26 cellular contexts compared by ENCODE assay signal in the genomic region with DNA sequence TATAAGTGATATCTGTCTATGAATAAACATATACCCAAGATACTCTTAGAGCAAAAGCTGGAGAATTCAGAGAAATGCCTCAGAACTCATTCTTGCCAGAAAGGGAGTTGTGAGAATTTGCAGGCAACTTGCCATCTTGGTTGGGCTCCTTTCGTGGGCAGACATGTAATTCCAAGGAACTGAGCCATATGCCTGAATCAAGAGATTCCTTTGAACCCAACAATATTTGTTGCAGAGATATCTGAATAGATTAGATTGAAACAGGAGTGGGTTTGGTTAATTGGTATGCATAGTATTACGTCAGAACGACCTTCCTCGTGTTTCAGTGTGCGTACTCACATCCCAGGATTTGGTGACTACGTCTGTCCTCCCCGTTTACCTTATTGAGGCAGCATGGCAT.
A peak's percentile ranks its signal among the peaks of the same experiment; 100 is the strongest.
DNase-seq lines count a peak whose midpoint lies in the region; ATAC-seq, FAIRE-seq and TF ChIP-seq lines count a peak whose summit lies in the region.
"Had no signal": no experiment of that assay in that cellular context is flagged by ENCODE, and none has a peak within 500 bp of the region (broad histone marks: within the 10 kb centered on the region; RNA-seq: fewer than 3 reads in every experiment).

No MANE protein-coding gene starts in this region.

- intact Hi-C loops in head of caudate nucleus (cut with DNase I) = no loop called here

- peak overlapping the region; percentile 1 for H3K4me2 ChIP-seq in astrocyte (ENCODE audit: low read length)
- H3K4me2 ChIP-seq: smooth muscle cell had no signal

- H3K79me2 ChIP-seq in astrocyte (ENCODE audit: insufficient read depth, low read length) = peaks cover 85% of the 10 kb centered on the region

- H3K4me3 Mint-ChIP-seq in astrocyte (ENCODE audit: unreplicated experiment) (no peak overlapping the region), T-cell (no peak overlapping the region)
- H3K4me3 Mint-ChIP-seq: activated CD8-positive, alpha-beta memory T cell treated with anti-CD3 and anti-CD28 coated beads, Interleukin-2, amount 10 ng/mL, durations not matched to agents 7 days and 5 days; CD4-positive, CD25-positive, alpha-beta regulatory T cell; endodermal cell; H9; stimulated activated naive B cell treated with anti-CD40 and anti-IgM and Interleukin-4, amounts not matched to agents 10 μg/mL and 1 μg/mL and 100 μg/mL, for 72 hours had no signal

- no peak overlapping the region for H2AFZ ChIP-seq in astrocyte (ENCODE audit: low read depth, low read length)

- FAIRE-seq in astrocyte (lab: Jason Lieb, UNC) = peak; percentile 39
- FAIRE-seq: colon, GM12878, islet of Langerhans, TTC549 had no signal

- H3K9me3 Mint-ChIP-seq in astrocyte (ENCODE audit: unreplicated experiment) = no peaks in the 10 kb centered on the region
- peaks cover 0 to 4% (median 0%) of the 10 kb centered on the region in 3 donors for H3K9me3 Mint-ChIP-seq in T-cell

- H3K9me3 ChIP-seq in astrocyte (ENCODE audit: insufficient read depth, low read depth, low read length) = no peaks in the 10 kb centered on the region
- H3K9me3 ChIP-seq: testis, vagina had no signal

- H3K27ac Mint-ChIP-seq in astrocyte (ENCODE audit: unreplicated experiment) (peak overlapping the region; percentile 83), T-cell (no peak overlapping the region)
- H3K27ac Mint-ChIP-seq: activated CD8-positive, alpha-beta memory T cell treated with anti-CD3 and anti-CD28 coated beads, Interleukin-2, amount 10 ng/mL, durations not matched to agents 7 days and 5 days; CD4-positive, CD25-positive, alpha-beta regulatory T cell; endodermal cell; H9; stimulated activated naive B cell treated with anti-CD40 and anti-IgM and Interleukin-4, amounts not matched to agents 10 μg/mL and 1 μg/mL and 100 μg/mL, for 72 hours had no signal

- H3K4me1 ChIP-seq in astrocyte (ENCODE audit: insufficient read depth, low read length) = peaks cover 22% of the 10 kb centered on the region
- H3K4me1 ChIP-seq: testis, vagina had no signal

- no peak overlapping the region for H3K4me3 ChIP-seq in astrocyte (ENCODE audit: insufficient read depth, low read depth, low read length)
- H3K4me3 ChIP-seq: GM12878, lung, smooth muscle cell, testis, vagina had no signal

- TF ChIP-seq CTCF in astrocyte (IDR thresholded peaks at IDR 0.05; ENCODE audit: insufficient read depth, low read depth, low read length) = no peak

- CTCF ChIA-PET in T-cell (lab: Charles Lee) = no interaction called here

- POLR2A ChIA-PET in T-cell (lab: Charles Lee) = no interaction called here

- DNase-seq in AG08396 (ENCODE audit: low spot score) (peak; percentile 15), HS-27A (ENCODE audit: low read depth) (peak; percentile 82), astrocyte (ENCODE audit: low read depth) (peak; percentile 99), inferior parietal cortex (ENCODE audit: extremely low spot score) (peak; percentile 27), cortex of kidney (lab: John Stamatoyannopoulos, UW) (no peak), T-cell (no peak), DMS53 (lab: John Stamatoyannopoulos, UW) (no peak), head of caudate nucleus (no peak)
- DNase-seq: activated CD8-positive, alpha-beta memory T cell treated with anti-CD3 and anti-CD28 coated beads, Interleukin-2, amount 10 ng/mL, durations not matched to agents 7 days and 5 days; activated naive CD4-positive, alpha-beta T cell treated with anti-CD3 and anti-CD28 coated beads, Interleukin-2, amount 50 U/mL, for 16 hours; aorta; CD4-positive, CD25-positive, alpha-beta regulatory T cell; endodermal cell; H9; KG1; NCI-H187 treated with DMSO at 0.1 percent for 48 hours; SHP77 treated with DMSO at 0.1 percent for 48 hours; stimulated activated naive B cell treated with anti-CD40 and anti-IgM and Interleukin-4, amounts not matched to agents 10 μg/mL and 1 μg/mL and 100 μg/mL, for 72 hours; testis had no signal

- no peaks in the 10 kb centered on the region for H3K27me3 ChIP-seq in astrocyte (ENCODE audit: insufficient read depth, low read length)
- H3K27me3 ChIP-seq: testis, vagina had no signal

- H3K36me3 Mint-ChIP-seq in astrocyte (ENCODE audit: low read depth, unreplicated experiment) (peaks cover 58% of the 10 kb centered on the region), T-cell (no peaks in the 10 kb centered on the region)
- H3K36me3 Mint-ChIP-seq: activated CD8-positive, alpha-beta memory T cell treated with anti-CD3 and anti-CD28 coated beads, Interleukin-2, amount 10 ng/mL, durations not matched to agents 7 days and 5 days; CD4-positive, CD25-positive, alpha-beta regulatory T cell had no signal

- no peaks in the 10 kb centered on the region for H3K27me3 Mint-ChIP-seq in astrocyte (ENCODE audit: low read depth, unreplicated experiment)
- H3K27me3 Mint-ChIP-seq in T-cell = peaks cover 2 to 10% of the 10 kb centered on the region in 2 donors
- H3K27me3 Mint-ChIP-seq: CD4-positive, CD25-positive, alpha-beta regulatory T cell had no signal

- ATAC-seq in T-cell (replicated peaks in 1 of 4) = no peak
- ATAC-seq: activated CD8-positive, alpha-beta memory T cell treated with anti-CD3 and anti-CD28 coated beads, Interleukin-2, amount 10 ng/mL, durations not matched to agents 7 days and 5 days; GM12878; stimulated activated naive B cell treated with anti-CD40 and anti-IgM and Interleukin-4, amounts not matched to agents 10 μg/mL and 1 μg/mL and 100 μg/mL, for 72 hours had no signal

- H3K27ac ChIP-seq in astrocyte (ENCODE audit: low read depth, low read length) = peak overlapping the region; percentile 58
- H3K27ac ChIP-seq: testis, vagina had no signal

- H3K9ac ChIP-seq in astrocyte (ENCODE audit: low read length) = no peak overlapping the region

- H4K20me1 ChIP-seq in astrocyte (ENCODE audit: insufficient read depth, low read length) = peaks cover 20% of the 10 kb centered on the region

- peaks cover 15% of the 10 kb centered on the region for H3K36me3 ChIP-seq in astrocyte (ENCODE audit: insufficient read depth, low read length)
- H3K36me3 ChIP-seq: vagina had no signal

- H3K4me1 Mint-ChIP-seq in astrocyte (ENCODE audit: low read depth, unreplicated experiment) (peaks cover 57% of the 10 kb centered on the region), T-cell (no peaks in the 10 kb centered on the region)
- H3K4me1 Mint-ChIP-seq: activated CD8-positive, alpha-beta memory T cell treated with anti-CD3 and anti-CD28 coated beads, Interleukin-2, amount 10 ng/mL, durations not matched to agents 7 days and 5 days; CD4-positive, CD25-positive, alpha-beta regulatory T cell; stimulated activated naive B cell treated with anti-CD40 and anti-IgM and Interleukin-4, amounts not matched to agents 10 μg/mL and 1 μg/mL and 100 μg/mL, for 72 hours had no signal

Comparison
In these comparisons a context has a peak if more than half of its experiments do, and no peak if none do; other contexts are left out.
1. DNase-seq: peak in AG08396 (single experiment), HS-27A (single experiment), astrocyte (single experiment) and inferior parietal cortex (single experiment); none in cortex of kidney (single experiment), T-cell (0 of 34), DMS53 (single experiment) and head of caudate nucleus (0 of 42).